ENCODE assay signal across 8 cellular contexts in genomic region chr1:159924791-159925712, GRCh38. TPM values are rescaled to one million over a fixed set of nuclear protein-coding genes. Genes with fewer than 3 reads are reported as not detected.
DNase-seq lines count a peak whose midpoint lies in the region; ATAC-seq and TF ChIP-seq lines count a peak whose summit lies in the region.

Gene TAGLN2, minus strand, starts transcription at chr1:159925507. Its CDS starts 4,998 bp downstream, at chr1:159920509.

- no peak within 1 kb of the TSS for H2AFZ ChIP-seq in OCI-LY3 (ENCODE audit: low read depth, low read length)

- H3K36me3 ChIP-seq in OCI-LY3 (replicated peaks; ENCODE audit: low read depth, low read length) (peaks cover 39% of the 10 kb centered on the region), muscle layer of duodenum (ENCODE audit: control insufficient read depth in 1 of 2, insufficient read depth in 2 of 2, low read length in 2 of 2) (peaks cover 12 to 21% of the 10 kb centered on the region in 2 donors)

- peak within 1 kb of the TSS; percentile 96 to 97 for H3K4me3 Mint-ChIP-seq in CD14-positive monocyte

- H3K79me2 ChIP-seq in OCI-LY3 (ENCODE audit: low read length): peaks cover 66% of the 10 kb centered on the region

- DNase-seq in CD14-positive monocyte (ENCODE audit: low spot score) (peak; percentile 87), activated T-cell treated with anti-CD3 and anti-CD28 coated beads for 48 hours (ENCODE audit: low read depth) (peak; percentile 89), epithelial cell of proximal tubule (ENCODE audit: low read depth) (no peak)
- peak; percentile 82 for DNase-seq in stimulated activated CD8-positive, alpha-beta memory T cell treated with anti-CD3 and anti-CD28 coated beads, Interleukin-7, amount 100 ng/mL, for 24 hours (ENCODE audit: low read depth)

- H3K4me1 Mint-ChIP-seq in CD14-positive monocyte: peaks cover 42% of the 10 kb centered on the region

- peak within 1 kb of the TSS; percentile 98 for H3K4me2 ChIP-seq in OCI-LY3 (ENCODE audit: low read length)

- peaks cover 22 to 28% of the 10 kb centered on the region in 2 donors for H3K36me3 Mint-ChIP-seq in CD14-positive monocyte

- peak within 1 kb of the TSS; percentile 95 for H3K4me3 ChIP-seq in OCI-LY3 (ENCODE audit: low read length)
- H3K4me3 ChIP-seq in epithelial cell of proximal tubule (ENCODE audit: low read depth, low read length): peak within 1 kb of the TSS; percentile 95
- H3K4me3 ChIP-seq in muscle layer of duodenum (ENCODE audit: low read depth in 1 of 2, low read length in 2 of 2): peak within 1 kb of the TSS; percentile 77 to 93

- intact Hi-C loops in CD14-positive monocyte (cut with micrococcal nuclease): loop anchor here in 1 of 2 donors (5.0 to 10.0 kb wide), 2 partner anchors 33 to 420 kb away; partner anchors contain the start of genes COPA and NCSTN

- H3K4me1 ChIP-seq in OCI-LY3 (ENCODE audit: low read length): peaks cover 48% of the 10 kb centered on the region
- H3K4me1 ChIP-seq in muscle layer of duodenum (ENCODE audit: control insufficient read depth in 1 of 2, insufficient read depth in 2 of 2, low read length in 2 of 2): peaks cover 20 to 35% of the 10 kb centered on the region in 2 donors

- H4K20me1 ChIP-seq in OCI-LY3 (ENCODE audit: insufficient read depth, low read length): peaks cover 42% of the 10 kb centered on the region

- peak within 1 kb of the TSS; percentile 100 for H3K9ac ChIP-seq in OCI-LY3 (ENCODE audit: low read length)

- H3K9me3 ChIP-seq in OCI-LY3 (ENCODE audit: insufficient read depth, low read length) (no peaks in the 10 kb centered on the region), muscle layer of duodenum (ENCODE audit: control insufficient read depth in 1 of 2, low read length in 2 of 2) (no peaks in the 10 kb centered on the region)

- H3K27ac ChIP-seq in OCI-LY3 (ENCODE audit: low read length) (peak within 1 kb of the TSS; percentile 94), muscle layer of duodenum (ENCODE audit: low read length) (peak within 1 kb of the TSS; percentile 100)

- H3K9me3 Mint-ChIP-seq in CD14-positive monocyte: peaks cover 0 to 3% (median 0%) of the 10 kb centered on the region in 7 donors

- peak; percentile 74 for ATAC-seq in GM19324 (IDR thresholded peaks at IDR 0.05; ENCODE audit: low FRiP score, unreplicated experiment)
- ATAC-seq in HG03460 (IDR thresholded peaks at IDR 0.05; ENCODE audit: unreplicated experiment): peak; percentile 51

- peak within 1 kb of the TSS; percentile 97 to 100 (median 100) for H3K27ac Mint-ChIP-seq in CD14-positive monocyte

- H3K27me3 Mint-ChIP-seq in CD14-positive monocyte (ENCODE audit: low read depth in 3 of 3): peaks cover 5 to 18% (median 11%) of the 10 kb centered on the region in 3 donors

- TF ChIP-seq CTCF in CD14-positive monocyte (IDR thresholded peaks at IDR 0.05) (no peak), OCI-LY3 (IDR thresholded peaks at IDR 0.05; ENCODE audit: low read depth, low read length) (no peak), epithelial cell of proximal tubule (conservative IDR thresholded peaks at IDR 0.05; ENCODE audit: low read depth, low read length) (no peak)

- no peaks in the 10 kb centered on the region for H3K27me3 ChIP-seq in OCI-LY3 (ENCODE audit: low read depth, low read length)
- no peaks in the 10 kb centered on the region for H3K27me3 ChIP-seq in muscle layer of duodenum (ENCODE audit: low read depth, low read length)

RNA-seq across cellular contexts. Expression of gene TAGLN2, which starts in this region (rescaled TPM):
- 1,000 to 10,000 TPM in 1 of 2 donors, 100 to 1,000 TPM in 1; 918 to 1,259 TPM for polyA plus RNA-seq in CD14-positive monocyte
- 584 and 1,256 TPM in 2 replicates for total RNA-seq in epithelial cell of proximal tubule
